ENCODE assay signal across 8 cellular contexts in the genomic region with DNA sequence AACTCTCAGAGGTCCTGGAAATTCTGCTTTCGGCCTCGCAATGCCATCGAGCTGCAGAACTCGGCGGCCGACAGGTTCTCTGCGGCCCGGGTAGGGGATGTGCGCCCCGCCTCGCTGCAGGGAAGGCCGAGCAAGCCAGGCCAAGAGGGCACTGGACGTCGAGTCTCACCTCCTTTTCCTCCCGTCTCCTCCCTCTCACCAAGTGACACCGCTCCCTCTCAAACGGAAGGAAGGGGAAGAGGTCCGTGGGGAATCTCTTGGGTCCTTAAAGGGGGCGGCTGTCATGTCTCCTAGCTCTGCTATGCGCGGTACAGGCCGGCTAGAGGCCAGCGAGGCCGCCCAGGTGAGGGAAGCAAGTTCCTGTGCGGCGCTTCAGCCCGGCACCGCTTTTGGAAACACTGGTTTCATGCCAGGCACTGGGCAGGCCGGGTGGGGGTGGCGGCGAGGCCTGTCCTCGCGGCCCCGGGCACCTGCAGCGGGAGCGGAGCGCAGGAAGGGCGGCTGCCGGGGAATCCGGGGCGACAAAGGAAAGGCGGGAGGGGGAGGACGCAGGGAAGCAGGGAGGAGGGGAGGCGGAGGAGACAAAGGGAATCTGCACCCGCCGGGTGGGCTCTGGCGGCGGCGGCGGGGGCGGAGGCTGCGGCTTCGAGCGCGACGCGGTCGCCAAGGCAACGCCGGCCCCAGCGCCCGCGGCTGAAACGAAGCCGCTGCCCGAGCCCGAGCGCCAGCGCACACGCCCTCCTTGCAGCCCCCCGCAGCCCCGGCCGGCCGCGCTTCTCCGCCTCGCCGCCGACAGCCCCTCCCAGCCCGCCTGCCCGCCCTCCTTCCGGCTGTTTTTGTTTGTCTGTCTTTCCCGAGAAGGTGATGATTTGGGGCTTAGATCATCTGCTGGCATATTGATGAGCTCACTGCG. TPM values are rescaled to one million over a fixed set of nuclear protein-coding genes. Genes with fewer than 3 reads are reported as not detected.
DNase-seq lines count a peak whose midpoint lies in the region; ATAC-seq and TF ChIP-seq lines count a peak whose summit lies in the region.

No MANE protein-coding gene starts in this region.

- H3K9me3 ChIP-seq in lower lobe of right lung, result no peaks in the 10 kb centered on the region

- CTCF ChIA-PET in activated CD4-positive, alpha-beta T cell treated with anti-CD3 and anti-CD28 coated beads for 36 hours (lab: Charles Lee), result interaction anchor here (0.7 to 1.8 kb wide), 4 partner anchors 10 to 74 kb away, joined by 3 to 7 read pairs (median 5); partner anchors contain the start of gene CDK5R1

- no peaks in the 10 kb centered on the region for H3K36me3 ChIP-seq in lower lobe of right lung

- H3K4me3 ChIP-seq in coronary artery (peak overlapping the region; percentile 71), lower lobe of right lung (peak overlapping the region; percentile 52)

- no peaks in the 10 kb centered on the region for H3K27me3 Mint-ChIP-seq in activated CD4-positive, alpha-beta T cell treated with anti-CD3 and anti-CD28 coated beads for 36 hours

- POLR2A ChIA-PET in activated CD4-positive, alpha-beta T cell treated with anti-CD3 and anti-CD28 coated beads for 36 hours (lab: Charles Lee), result interaction anchor here (0.6 to 2.1 kb wide), 5 partner anchors 31 to 95 kb away, joined by 4 to 7 read pairs (median 7); partner anchors contain the start of gene CDK5R1

- peak overlapping the region; percentile 70 for H3K4me3 Mint-ChIP-seq in activated CD4-positive, alpha-beta T cell treated with anti-CD3 and anti-CD28 coated beads for 36 hours

- H3K27me3 ChIP-seq in lower lobe of right lung (ENCODE audit: low read depth), result no peaks in the 10 kb centered on the region

- peak overlapping the region; percentile 92 for H3K27ac Mint-ChIP-seq in activated CD4-positive, alpha-beta T cell treated with anti-CD3 and anti-CD28 coated beads for 36 hours

- no peak for TF ChIP-seq CTCF in coronary artery (IDR thresholded peaks at IDR 0.05)
- TF ChIP-seq CTCF in lower lobe of right lung (IDR thresholded peaks at IDR 0.05), result no peak

- no peaks in the 10 kb centered on the region for H3K9me3 Mint-ChIP-seq in activated CD4-positive, alpha-beta T cell treated with anti-CD3 and anti-CD28 coated beads for 36 hours (ENCODE audit: low read depth)

- DNase-seq in ELF-1 (ENCODE audit: low read depth, low spot score), result peak; percentile 93
- DNase-seq in NCI-H146 (lab: John Stamatoyannopoulos, UW), result peak; percentile 95
- DNase-seq in activated CD4-positive, alpha-beta T cell treated with anti-CD3 and anti-CD28 coated beads for 36 hours, result peak; percentile 82
- no peak for DNase-seq in coronary artery (ENCODE audit: low spot score)
- DNase-seq in lower lobe of right lung, result peak; percentile 56
- DNase-seq in stimulated activated CD8-positive, alpha-beta memory T cell treated with anti-CD3 and anti-CD28 coated beads, Interleukin-7, amount 100 ng/mL, for 48 hours (ENCODE audit: extremely low read depth in 1 of 2, low read depth in 1 of 2), result peak; percentile 43 to 61
- no peak for DNase-seq in GF-D8 (lab: John Stamatoyannopoulos, UW)

- H3K36me3 Mint-ChIP-seq in activated CD4-positive, alpha-beta T cell treated with anti-CD3 and anti-CD28 coated beads for 36 hours (ENCODE audit: low read depth), result no peaks in the 10 kb centered on the region

- peaks cover 19% of the 10 kb centered on the region for H3K4me1 ChIP-seq in lower lobe of right lung

- intact Hi-C loops in activated CD4-positive, alpha-beta T cell treated with anti-CD3 and anti-CD28 coated beads for 36 hours (cut with DNase I, micrococcal nuclease), result loop anchor here in 1 of 2 experiments (1.0 to 5.0 kb wide), 3 partner anchors 32 to 1707 kb away; partner anchors contain the start of gene PSMD11
- intact Hi-C loops in lower lobe of right lung (cut with DNase I), result no loop called here

- peak; percentile 5 for ATAC-seq in activated CD4-positive, alpha-beta T cell treated with anti-CD3 and anti-CD28 coated beads for 36 hours
- peak; percentile 73 to 81 for ATAC-seq in lower lobe of right lung
- ATAC-seq in GM18868 (IDR thresholded peaks at IDR 0.05; ENCODE audit: unreplicated experiment), result no peak

- peak overlapping the region in 1 of 2 donors; percentile 26 for H3K27ac ChIP-seq in coronary artery
- peak overlapping the region; percentile 9 for H3K27ac ChIP-seq in lower lobe of right lung

- peaks cover 86% of the 10 kb centered on the region for H3K4me1 Mint-ChIP-seq in activated CD4-positive, alpha-beta T cell treated with anti-CD3 and anti-CD28 coated beads for 36 hours

RNA-seq across cellular contexts. Expression of gene CDK5R1, which starts 32.3 kb away (rescaled TPM):
- total RNA-seq in activated CD4-positive, alpha-beta T cell treated with anti-CD3 and anti-CD28 coated beads for 36 hours, result 10 to 100 TPM; 15.3 to 15.4 TPM
- 1.3 TPM for total RNA-seq in lower lobe of right lung

Comparison
In these comparisons a context has a peak if more than half of its experiments do, and no peak if none do; other contexts are left out.
1. DNase-seq: peak in ELF-1 (single experiment), NCI-H146 (single experiment), activated CD4-positive, alpha-beta T cell treated with anti-CD3 and anti-CD28 coated beads for 36 hours (single experiment), lower lobe of right lung (single experiment) and stimulated activated CD8-positive, alpha-beta memory T cell treated with anti-CD3 and anti-CD28 coated beads, Interleukin-7, amount 100 ng/mL, for 48 hours (2 of 2); none in coronary artery (single experiment) and GF-D8 (single experiment).